8 cellular contexts compared by ENCODE assay signal in genomic region chr17:30831257-30831656, GRCh38. TPM values are rescaled to one million over a fixed set of nuclear protein-coding genes. Genes with fewer than 3 reads are reported as not detected.
DNase-seq lines count a peak whose midpoint lies in the region; ATAC-seq and TF ChIP-seq lines count a peak whose summit lies in the region.

No MANE protein-coding gene starts in this region.

- no peaks in the 10 kb centered on the region for H3K9me2 ChIP-seq in OCI-LY1 (ENCODE audit: low read depth, low read length)

- peak overlapping the region; percentile 97 for H2AFZ ChIP-seq in OCI-LY1 (ENCODE audit: low read length)

- peaks cover 6% of the 10 kb centered on the region for H3K36me3 Mint-ChIP-seq in dendritic cell treated with granulocyte-macrophage colony-stimulating factor and Interleukin-4, amounts not matched to agents 40 ng/mL and 50 ng/mL, for 4 days (ENCODE audit: low read depth)

- H3K27me3 ChIP-seq in OCI-LY1 (ENCODE audit: insufficient read depth, low read length): no peaks in the 10 kb centered on the region
- no peaks in the 10 kb centered on the region for H3K27me3 ChIP-seq in mononuclear cell (ENCODE audit: insufficient read depth, low read length)

- H3K4me3 Mint-ChIP-seq in dendritic cell treated with granulocyte-macrophage colony-stimulating factor and Interleukin-4, amounts not matched to agents 40 ng/mL and 50 ng/mL, for 4 days: peak overlapping the region; percentile 94

- H3K9me3 ChIP-seq in OCI-LY1 (ENCODE audit: low read length) (no peaks in the 10 kb centered on the region), mononuclear cell (ENCODE audit: low read depth, low read length) (no peaks in the 10 kb centered on the region)

- H3K4me1 ChIP-seq in OCI-LY1 (ENCODE audit: insufficient read depth, low read length, severe bottlenecking): peaks cover 20% of the 10 kb centered on the region
- H3K4me1 ChIP-seq in mononuclear cell (ENCODE audit: insufficient read depth, low read length): peaks cover 19% of the 10 kb centered on the region

- peaks cover 36% of the 10 kb centered on the region for H3K79me2 ChIP-seq in OCI-LY1 (ENCODE audit: insufficient read depth, low read length)

- DNase-seq in NCI-H82 (lab: John Stamatoyannopoulos, UW) (peak; percentile 56), NCI-H82 treated with DMSO at 0.1 percent for 48 hours (lab: John Stamatoyannopoulos, UW; ENCODE audit: unreplicated experiment) (no peak), NCI-H2107 (lab: John Stamatoyannopoulos, UW) (no peak)
- DNase-seq in stimulated activated CD4-positive, alpha-beta T cell treated with anti-CD3 and anti-CD28 coated beads, Interleukin-4, amount 100 ng/mL, for 4 hours: no peak

- no peak for TF ChIP-seq CTCF in OCI-LY1 (IDR thresholded peaks at IDR 0.05; ENCODE audit: low read length)

- H3F3A ChIP-seq in OCI-LY1 (ENCODE audit: insufficient read depth, low read length): no peaks in the 10 kb centered on the region

- H3K27ac Mint-ChIP-seq in dendritic cell treated with granulocyte-macrophage colony-stimulating factor and Interleukin-4, amounts not matched to agents 40 ng/mL and 50 ng/mL, for 4 days: peak overlapping the region; percentile 88

- H3K4me3 ChIP-seq in OCI-LY1 (ENCODE audit: low read depth, low read length, poor library complexity, severe bottlenecking) (peak overlapping the region; percentile 89), mononuclear cell (ENCODE audit: low read length) (peak overlapping the region; percentile 85)

- peaks cover 21% of the 10 kb centered on the region for H3K36me3 ChIP-seq in OCI-LY1 (ENCODE audit: insufficient read depth, low read length)

- ATAC-seq in HG02763 (IDR thresholded peaks at IDR 0.05; ENCODE audit: unreplicated experiment): no peak

- intact Hi-C loops in dendritic cell treated with granulocyte-macrophage colony-stimulating factor and Interleukin-4, amounts not matched to agents 40 ng/mL and 50 ng/mL, for 4 days (cut with micrococcal nuclease): no loop called here

- no peaks in the 10 kb centered on the region for H4K20me1 ChIP-seq in OCI-LY1 (ENCODE audit: insufficient read depth, low read length)

- H3K27me3 Mint-ChIP-seq in dendritic cell treated with granulocyte-macrophage colony-stimulating factor and Interleukin-4, amounts not matched to agents 40 ng/mL and 50 ng/mL, for 4 days: no peaks in the 10 kb centered on the region

- H3K4me2 ChIP-seq in OCI-LY1 (ENCODE audit: low read length): peak overlapping the region; percentile 88

- H3K9ac ChIP-seq in OCI-LY1 (ENCODE audit: low read length): peak overlapping the region; percentile 96

- peaks cover 20% of the 10 kb centered on the region for H3K4me1 Mint-ChIP-seq in dendritic cell treated with granulocyte-macrophage colony-stimulating factor and Interleukin-4, amounts not matched to agents 40 ng/mL and 50 ng/mL, for 4 days (ENCODE audit: low read depth)

- peak overlapping the region; percentile 63 for H3K27ac ChIP-seq in OCI-LY1 (ENCODE audit: low read depth, low read length, poor library complexity, severe bottlenecking)

- no peaks in the 10 kb centered on the region for H3K9me3 Mint-ChIP-seq in dendritic cell treated with granulocyte-macrophage colony-stimulating factor and Interleukin-4, amounts not matched to agents 40 ng/mL and 50 ng/mL, for 4 days

RNA-seq across cellular contexts. Expression of gene ATAD5, which starts 0.5 kb away (rescaled TPM):
- 4.0 TPM for total RNA-seq in mononuclear cell

RNA-seq across cellular contexts. Expression of gene CRLF3, which starts 6.8 kb away (rescaled TPM):
- 75.0 TPM for total RNA-seq in mononuclear cell
